Comparison of ENCODE assay signal across 9 cellular contexts in genomic region chr9:35954942-35955546, GRCh38. TPM values are rescaled to one million over a fixed set of nuclear protein-coding genes. Genes with fewer than 3 reads are reported as not detected.
DNase-seq lines count a peak whose midpoint lies in the region; ATAC-seq lines count a peak whose summit lies in the region.
"Had no signal": no experiment of that assay in that cellular context is flagged by ENCODE, and none has a peak within 500 bp of the region (broad histone marks: within the 10 kb centered on the region; RNA-seq: fewer than 3 reads in every experiment).

No MANE protein-coding gene starts in this region.

- no peaks in the 10 kb centered on the region for H3K9me3 Mint-ChIP-seq in central memory CD8-positive, alpha-beta T cell

- ATAC-seq in central memory CD8-positive, alpha-beta T cell (replicated peaks; ENCODE audit: extremely low read depth, poor library complexity, severe bottlenecking) = peak; percentile 71
- no peak for ATAC-seq in HG03097 (IDR thresholded peaks at IDR 0.05; ENCODE audit: low FRiP score, unreplicated experiment)

- H3K4me3 Mint-ChIP-seq in central memory CD8-positive, alpha-beta T cell = no peak overlapping the region

- peaks cover 7% of the 10 kb centered on the region for H3K4me1 Mint-ChIP-seq in central memory CD8-positive, alpha-beta T cell

- H3K27ac Mint-ChIP-seq in central memory CD8-positive, alpha-beta T cell (ENCODE audit: low read depth) = no peak overlapping the region

- H3K36me3 Mint-ChIP-seq in central memory CD8-positive, alpha-beta T cell (ENCODE audit: insufficient read depth) = no peaks in the 10 kb centered on the region

- DNase-seq in A172 (ENCODE audit: low spot score) = peak; percentile 68
- peak; percentile 50 for DNase-seq in GM04504 (ENCODE audit: low read depth)
- DNase-seq in NCI-H1417 (lab: John Stamatoyannopoulos, UW) = peak; percentile 13 to 74 (median 64)
- DNase-seq in SW480 (ENCODE audit: low spot score) = peak; percentile 81
- DNase-seq in central memory CD8-positive, alpha-beta T cell (ENCODE audit: low spot score in 2 of 2) = peak in 1 of 2 donors; percentile 25
- DNase-seq in kidney tubule cell (ENCODE audit: low spot score) = peak; percentile 77
- DNase-seq in stimulated activated CD4-positive, alpha-beta T cell treated with anti-CD3 and anti-CD28 coated beads, TNF-alpha, amount 100 ng/mL, for 4 hours (ENCODE audit: low read depth in 3 of 3) = peak in 2 of 3 experiments; percentile 17 to 21

- H3K27me3 Mint-ChIP-seq in central memory CD8-positive, alpha-beta T cell = peaks cover 76% of the 10 kb centered on the region

RNA-seq across cellular contexts. Expression of gene OR2S2, which starts 2.9 kb away (rescaled TPM):
- not detected in 2 replicates for total RNA-seq in A172 (2014; rRNA removed; shearing (Covaris generic))
- total RNA-seq: mononuclear cell had no signal

RNA-seq across cellular contexts. Expression of gene SPAAR, which starts 45.8 kb away (rescaled TPM):
- total RNA-seq in A172 (2014; rRNA removed; shearing (Covaris generic)) = 0.31 TPM in 1 of 2 replicates, not detected in the other
- total RNA-seq: mononuclear cell had no signal

RNA-seq across cellular contexts. Expression of gene HRCT1, which starts 49.0 kb away (rescaled TPM):
- total RNA-seq in A172 (2014; rRNA removed; shearing (Covaris generic)) = 1.0 TPM in 1 of 2 replicates, not detected in the other
- total RNA-seq: mononuclear cell had no signal
